34 cellular contexts compared by ENCODE assay signal in the genomic region with DNA sequence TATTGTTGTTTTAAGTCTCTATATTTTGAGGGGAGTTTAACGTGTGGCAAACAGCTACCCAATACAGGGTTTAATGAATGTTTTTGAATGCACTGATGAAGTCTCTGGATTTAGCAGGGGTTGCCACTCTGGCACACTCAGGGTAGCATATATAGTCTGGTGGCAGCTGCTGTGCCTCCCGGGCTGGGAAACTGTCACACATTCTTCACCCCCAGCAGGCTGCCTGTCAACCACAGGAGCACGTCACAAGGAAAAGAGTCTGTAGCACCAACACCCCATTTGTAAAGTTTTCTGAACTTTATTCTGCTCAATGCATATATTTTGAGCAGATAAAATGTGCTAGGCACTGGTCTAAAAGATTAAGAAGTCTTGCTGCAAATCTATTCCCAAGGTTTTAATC. TPM values are rescaled to one million over a fixed set of nuclear protein-coding genes. Genes with fewer than 3 reads are reported as not detected.
"Had no signal": no experiment of that assay in that cellular context is flagged by ENCODE, and none has a peak within 500 bp of the region (broad histone marks: within the 10 kb centered on the region; RNA-seq: fewer than 3 reads in every experiment).

No MANE protein-coding gene starts in this region.

- ATAC-seq: esophagus mucosa; gastrocnemius medialis; left lobe of liver; mucosa of descending colon; naive thymus-derived CD8-positive, alpha-beta T cell; pancreas; sciatic nerve; stimulated activated effector memory CD8-positive, alpha-beta T cell treated with anti-CD3 and anti-CD28 coated beads, Interleukin-12 subunit alpha, Interleukin-12 subunit beta, amount 100 ng/mL, for 72 hours had no signal

- H3K9me3 ChIP-seq: gastrocnemius medialis, mucosa of descending colon, pancreas, right atrium auricular region, stomach, thyroid gland had no signal

- H3K4me3 Mint-ChIP-seq: memory B cell; mesothelial cell of epicardium; naive thymus-derived CD8-positive, alpha-beta T cell; nephron progenitor cell; stimulated activated effector memory CD8-positive, alpha-beta T cell treated with anti-CD3 and anti-CD28 coated beads, Interleukin-12 subunit alpha, Interleukin-12 subunit beta, amount 100 ng/mL, for 72 hours had no signal

- H3K27ac Mint-ChIP-seq: memory B cell; mesothelial cell of epicardium; naive thymus-derived CD8-positive, alpha-beta T cell; nephron progenitor cell; progenitor cell of endocrine pancreas; stimulated activated effector memory CD8-positive, alpha-beta T cell treated with anti-CD3 and anti-CD28 coated beads, Interleukin-12 subunit alpha, Interleukin-12 subunit beta, amount 100 ng/mL, for 72 hours had no signal

- H3K4me1 ChIP-seq: gastrocnemius medialis, pancreas, right atrium auricular region, stomach, thyroid gland had no signal

- H3K4me1 Mint-ChIP-seq: mesothelial cell of epicardium; stimulated activated effector memory CD8-positive, alpha-beta T cell treated with anti-CD3 and anti-CD28 coated beads, Interleukin-12 subunit alpha, Interleukin-12 subunit beta, amount 100 ng/mL, for 72 hours had no signal

- H3K36me3 ChIP-seq: gastrocnemius medialis, pancreas, right atrium auricular region, thyroid gland had no signal

- H3K36me3 Mint-ChIP-seq: memory B cell; mesothelial cell of epicardium; naive thymus-derived CD8-positive, alpha-beta T cell; stimulated activated effector memory CD8-positive, alpha-beta T cell treated with anti-CD3 and anti-CD28 coated beads, Interleukin-12 subunit alpha, Interleukin-12 subunit beta, amount 100 ng/mL, for 72 hours had no signal

- FAIRE-seq: colon, keratinocyte, pancreas had no signal

- H3K4me3 ChIP-seq: dorsolateral prefrontal cortex, gastrocnemius medialis, lung, mucosa of descending colon, pancreas, right atrium auricular region, stomach, thyroid gland had no signal

- H3K9me3 Mint-ChIP-seq: memory B cell; mesothelial cell of epicardium; naive thymus-derived CD8-positive, alpha-beta T cell; nephron progenitor cell; stimulated activated effector memory CD8-positive, alpha-beta T cell treated with anti-CD3 and anti-CD28 coated beads, Interleukin-12 subunit alpha, Interleukin-12 subunit beta, amount 100 ng/mL, for 72 hours had no signal

- H3K27ac ChIP-seq: dorsolateral prefrontal cortex, epithelial cell of prostate, gastrocnemius medialis, pancreas, right atrium auricular region, stomach, thyroid gland had no signal

- DNase-seq: cerebellar nuclear complex; dorsolateral prefrontal cortex; effector CD4-positive, alpha-beta T cell; foreskin fibroblast; gastrocnemius medialis; naive thymus-derived CD8-positive, alpha-beta T cell; nephron progenitor cell; nucleus accumbens; stimulated activated CD4-positive, alpha-beta T cell treated with anti-CD3 and anti-CD28 coated beads, Interleukin-2, amount 100 ng/mL, for 24 hours; stimulated activated CD4-positive, alpha-beta T cell treated with anti-CD3 and anti-CD28 coated beads, Interleukin-4, amount 100 ng/mL, for 24 hours; stimulated activated naive CD4-positive, alpha-beta T cell treated with Interleukin-2 at 50 U/mL for 16 hours; stomach; thyroid gland; trophoblast cell had no signal

- H3K27me3 ChIP-seq: gastrocnemius medialis, pancreas, right atrium auricular region, thyroid gland had no signal

RNA-seq across cellular contexts. Expression of a gene that starts 39.3 kb away (rescaled TPM):
- total RNA-seq: naive thymus-derived CD8-positive, alpha-beta T cell had no signal
- polyA plus RNA-seq: naive thymus-derived CD8-positive, alpha-beta T cell had no signal

RNA-seq across cellular contexts. Expression of a gene that starts 58.7 kb away (rescaled TPM):
- total RNA-seq: dorsolateral prefrontal cortex; esophagus mucosa; gastrocnemius medialis; glomerular endothelial cell; left lobe of liver; liver; lung; mesothelial cell of epicardium; mucosa of descending colon; naive thymus-derived CD8-positive, alpha-beta T cell; pancreas; progenitor cell of endocrine pancreas; right atrium auricular region; sciatic nerve; skeletal muscle tissue; stomach; subcutaneous adipose tissue; temporal lobe; thyroid gland; urinary bladder had no signal
- polyA plus RNA-seq: keratinocyte; liver; lung; naive thymus-derived CD8-positive, alpha-beta T cell; pancreas; stomach; urinary bladder had no signal
